8 cellular contexts compared by ENCODE assay signal in genomic region chr1:27357281-27358037, GRCh38. TPM values are rescaled to one million over a fixed set of nuclear protein-coding genes. Genes with fewer than 3 reads are reported as not detected.
DNase-seq lines count a peak whose midpoint lies in the region; ATAC-seq lines count a peak whose summit lies in the region.

No MANE protein-coding gene starts in this region.

- peaks cover 18% of the 10 kb centered on the region for H3K36me3 ChIP-seq in BLaER1

- CTCF ChIA-PET in activated CD4-positive, alpha-beta memory T cell treated with anti-CD3 and anti-CD28 coated beads, Interleukin-2, amount 10 ng/mL, durations not matched to agents 7 days and 5 days (lab: Charles Lee), result interaction anchor here (0.7 to 3.1 kb wide), 27 partner anchors 9 to 645 kb away, joined by 3 to 36 read pairs (median 6); partner anchors contain the start of genes MAP3K6, SYTL1 and TMEM222

- peaks cover 10% of the 10 kb centered on the region; the same call in 1 of the 2 replicates for H3K27me3 ChIP-seq in BLaER1

- H3K27ac ChIP-seq in BLaER1, result peak overlapping the region; percentile 42; the same call in 1 of the 2 replicates

- POLR2A ChIA-PET in activated CD4-positive, alpha-beta memory T cell treated with anti-CD3 and anti-CD28 coated beads, Interleukin-2, amount 10 ng/mL, durations not matched to agents 7 days and 5 days (lab: Charles Lee), result interaction anchor here (0.8 to 9.1 kb wide), 11 partner anchors 8 to 45 kb away, joined by 3 to 93 read pairs (median 5); partner anchors contain the start of genes GPR3, MAP3K6 and SYTL1

- peak overlapping the region; percentile 94 for H3K4me2 ChIP-seq in BLaER1

- peak; percentile 54 for DNase-seq in NCI-H526 treated with DMSO at 0.1 percent for 48 hours (lab: John Stamatoyannopoulos, UW)
- DNase-seq in activated CD4-positive, alpha-beta memory T cell treated with anti-CD3 and anti-CD28 coated beads, Interleukin-2, amount 10 ng/mL, durations not matched to agents 7 days and 5 days, result peak; percentile 87
- DNase-seq in effector CD4-positive, alpha-beta T cell, result peak; percentile 75
- peak; percentile 94 for DNase-seq in mesenteric fat pad (ENCODE audit: low spot score)
- peak; percentile 68 to 71 for DNase-seq in stimulated activated CD8-positive, alpha-beta memory T cell treated with anti-CD3 and anti-CD28 coated beads, Interleukin-2, amount 100 ng/mL, for 1 hour (ENCODE audit: low read depth in 2 of 2)

- peak overlapping the region; percentile 57 for H3K4me3 ChIP-seq in BLaER1

- H4K20me1 ChIP-seq in BLaER1, result no peaks in the 10 kb centered on the region

- H3K9ac ChIP-seq in BLaER1, result peak overlapping the region; percentile 50; the same call in 1 of the 2 replicates

- no peaks in the 10 kb centered on the region for H3K9me3 Mint-ChIP-seq in activated CD4-positive, alpha-beta memory T cell treated with anti-CD3 and anti-CD28 coated beads, Interleukin-2, amount 10 ng/mL, durations not matched to agents 7 days and 5 days

- peak overlapping the region; percentile 92 for H3K27ac Mint-ChIP-seq in activated CD4-positive, alpha-beta memory T cell treated with anti-CD3 and anti-CD28 coated beads, Interleukin-2, amount 10 ng/mL, durations not matched to agents 7 days and 5 days

- peaks cover 49% of the 10 kb centered on the region for H3K4me1 ChIP-seq in BLaER1

- peaks cover 8% of the 10 kb centered on the region for H3K27me3 Mint-ChIP-seq in activated CD4-positive, alpha-beta memory T cell treated with anti-CD3 and anti-CD28 coated beads, Interleukin-2, amount 10 ng/mL, durations not matched to agents 7 days and 5 days

- peaks cover 50% of the 10 kb centered on the region for H3K4me1 Mint-ChIP-seq in activated CD4-positive, alpha-beta memory T cell treated with anti-CD3 and anti-CD28 coated beads, Interleukin-2, amount 10 ng/mL, durations not matched to agents 7 days and 5 days

- no peaks in the 10 kb centered on the region for H3K36me3 Mint-ChIP-seq in activated CD4-positive, alpha-beta memory T cell treated with anti-CD3 and anti-CD28 coated beads, Interleukin-2, amount 10 ng/mL, durations not matched to agents 7 days and 5 days (ENCODE audit: low read depth)

- H3K4me3 Mint-ChIP-seq in activated CD4-positive, alpha-beta memory T cell treated with anti-CD3 and anti-CD28 coated beads, Interleukin-2, amount 10 ng/mL, durations not matched to agents 7 days and 5 days, result peak overlapping the region; percentile 66

- no peaks in the 10 kb centered on the region for H3K9me3 ChIP-seq in BLaER1

- peak; percentile 49 for ATAC-seq in GM21576 (IDR thresholded peaks at IDR 0.05; ENCODE audit: unreplicated experiment)
- ATAC-seq in HG03442 (IDR thresholded peaks at IDR 0.05; ENCODE audit: unreplicated experiment), result no peak

RNA-seq across cellular contexts. Expression of gene MAP3K6, which starts 9.3 kb away (rescaled TPM):
- 10 to 100 TPM; 10.5 to 11.1 TPM for total RNA-seq in activated CD4-positive, alpha-beta memory T cell treated with anti-CD3 and anti-CD28 coated beads, Interleukin-2, amount 10 ng/mL, durations not matched to agents 7 days and 5 days
- 95.0 TPM for total RNA-seq in mesenteric fat pad

RNA-seq across cellular contexts. Expression of gene SYTL1, which starts 15.6 kb away (rescaled TPM):
- total RNA-seq in activated CD4-positive, alpha-beta memory T cell treated with anti-CD3 and anti-CD28 coated beads, Interleukin-2, amount 10 ng/mL, durations not matched to agents 7 days and 5 days, result 100 to 1,000 TPM; 124 to 136 TPM
- 1.9 TPM for total RNA-seq in mesenteric fat pad

RNA-seq across cellular contexts. Expression of gene FCN3, which starts 17.2 kb away (rescaled TPM):
- total RNA-seq in activated CD4-positive, alpha-beta memory T cell treated with anti-CD3 and anti-CD28 coated beads, Interleukin-2, amount 10 ng/mL, durations not matched to agents 7 days and 5 days, result not detected
- 51.9 TPM for total RNA-seq in mesenteric fat pad

RNA-seq across cellular contexts. Expression of gene CD164L2, which starts 25.7 kb away (rescaled TPM):
- total RNA-seq in activated CD4-positive, alpha-beta memory T cell treated with anti-CD3 and anti-CD28 coated beads, Interleukin-2, amount 10 ng/mL, durations not matched to agents 7 days and 5 days, result not detected
- not detected for total RNA-seq in mesenteric fat pad

RNA-seq across cellular contexts. Expression of gene GPR3, which starts 35.0 kb away (rescaled TPM):
- total RNA-seq in activated CD4-positive, alpha-beta memory T cell treated with anti-CD3 and anti-CD28 coated beads, Interleukin-2, amount 10 ng/mL, durations not matched to agents 7 days and 5 days, result under 1 TPM; 0.58 to 0.65 TPM
- 0.51 TPM for total RNA-seq in mesenteric fat pad

Comparison
In these comparisons a context has a peak if more than half of its experiments do, and no peak if none do; other contexts are left out.
1. RNA of gene SYTL1, which starts 15.6 kb away (total RNA-seq): 124 to 136 TPM in activated CD4-positive, alpha-beta memory T cell treated with anti-CD3 and anti-CD28 coated beads, Interleukin-2, amount 10 ng/mL, durations not matched to agents 7 days and 5 days; 1.9 TPM in mesenteric fat pad (single experiment); every median in the first group is over 10 times any median in the second.
2. RNA of gene FCN3, which starts 17.2 kb away (total RNA-seq): 51.9 TPM in mesenteric fat pad (single experiment); not detected in activated CD4-positive, alpha-beta memory T cell treated with anti-CD3 and anti-CD28 coated beads, Interleukin-2, amount 10 ng/mL, durations not matched to agents 7 days and 5 days; every median in the first group is over 10 times any median in the second.
3. Peak in every context shown above with its lines, with median percentiles within 50 percentile points of each other: DNase-seq.